In genomic region chr1:31065310-31066217, GRCh38 we compare ENCODE assay signal across 8 cellular contexts. TPM values are rescaled to one million over a fixed set of nuclear protein-coding genes. Genes with fewer than 3 reads are reported as not detected.
DNase-seq lines count a peak whose midpoint lies in the region; ATAC-seq and TF ChIP-seq lines count a peak whose summit lies in the region.

A gene with protein sequence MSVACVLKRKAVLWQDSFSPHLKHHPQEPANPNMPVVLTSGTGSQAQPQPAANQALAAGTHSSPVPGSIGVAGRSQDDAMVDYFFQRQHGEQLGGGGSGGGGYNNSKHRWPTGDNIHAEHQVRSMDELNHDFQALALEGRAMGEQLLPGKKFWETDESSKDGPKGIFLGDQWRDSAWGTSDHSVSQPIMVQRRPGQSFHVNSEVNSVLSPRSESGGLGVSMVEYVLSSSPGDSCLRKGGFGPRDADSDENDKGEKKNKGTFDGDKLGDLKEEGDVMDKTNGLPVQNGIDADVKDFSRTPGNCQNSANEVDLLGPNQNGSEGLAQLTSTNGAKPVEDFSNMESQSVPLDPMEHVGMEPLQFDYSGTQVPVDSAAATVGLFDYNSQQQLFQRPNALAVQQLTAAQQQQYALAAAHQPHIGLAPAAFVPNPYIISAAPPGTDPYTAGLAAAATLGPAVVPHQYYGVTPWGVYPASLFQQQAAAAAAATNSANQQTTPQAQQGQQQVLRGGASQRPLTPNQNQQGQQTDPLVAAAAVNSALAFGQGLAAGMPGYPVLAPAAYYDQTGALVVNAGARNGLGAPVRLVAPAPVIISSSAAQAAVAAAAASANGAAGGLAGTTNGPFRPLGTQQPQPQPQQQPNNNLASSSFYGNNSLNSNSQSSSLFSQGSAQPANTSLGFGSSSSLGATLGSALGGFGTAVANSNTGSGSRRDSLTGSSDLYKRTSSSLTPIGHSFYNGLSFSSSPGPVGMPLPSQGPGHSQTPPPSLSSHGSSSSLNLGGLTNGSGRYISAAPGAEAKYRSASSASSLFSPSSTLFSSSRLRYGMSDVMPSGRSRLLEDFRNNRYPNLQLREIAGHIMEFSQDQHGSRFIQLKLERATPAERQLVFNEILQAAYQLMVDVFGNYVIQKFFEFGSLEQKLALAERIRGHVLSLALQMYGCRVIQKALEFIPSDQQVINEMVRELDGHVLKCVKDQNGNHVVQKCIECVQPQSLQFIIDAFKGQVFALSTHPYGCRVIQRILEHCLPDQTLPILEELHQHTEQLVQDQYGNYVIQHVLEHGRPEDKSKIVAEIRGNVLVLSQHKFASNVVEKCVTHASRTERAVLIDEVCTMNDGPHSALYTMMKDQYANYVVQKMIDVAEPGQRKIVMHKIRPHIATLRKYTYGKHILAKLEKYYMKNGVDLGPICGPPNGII (minus strand): TSS chr1:31065717. CDS start chr1:31059566, 6,151 bp downstream.

- peak within 1 kb of the TSS; percentile 90 for H3K4me2 ChIP-seq in OCI-LY7 (ENCODE audit: low read length)

- intact Hi-C loops in OCI-LY7 (cut with micrococcal nuclease; ENCODE audit: unreplicated experiment), result no loop called here
- intact Hi-C loops in mucosa of descending colon (cut with DNase I, micrococcal nuclease), result no loop called here

- H3K9me3 ChIP-seq in OCI-LY7 (ENCODE audit: low read length) (no peaks in the 10 kb centered on the region), mucosa of descending colon (no peaks in the 10 kb centered on the region)

- POLR2A ChIA-PET in OCI-LY7 (lab: Charles Lee), result interaction anchor here (0.6 to 2.0 kb wide), 8 partner anchors 11 to 1622 kb away, joined by 3 to 5 read pairs (median 3); partner anchors contain the start of genes SNRNP40 and ZCCHC17

- H3K4me1 ChIP-seq in OCI-LY7 (ENCODE audit: insufficient read depth, low read length, poor library complexity, severe bottlenecking) (peaks cover 26% of the 10 kb centered on the region), mucosa of descending colon (ENCODE audit: low read depth) (peaks cover 16% of the 10 kb centered on the region)

- peaks cover 28% of the 10 kb centered on the region for H4K20me1 ChIP-seq in OCI-LY7 (ENCODE audit: insufficient read depth, low read length)

- no peaks in the 10 kb centered on the region for H3K9me2 ChIP-seq in OCI-LY7 (ENCODE audit: insufficient read depth, low read length)

- CTCF ChIA-PET in OCI-LY7 (lab: Charles Lee; ENCODE audit: unreplicated experiment), result no interaction called here

- H3K79me2 ChIP-seq in OCI-LY7 (ENCODE audit: insufficient read depth, low read depth, low read length), result peaks cover 48% of the 10 kb centered on the region

- H2AFZ ChIP-seq in OCI-LY7 (ENCODE audit: low read length), result peak within 1 kb of the TSS; percentile 73

- TSS peak; percentile 77 for BruUV-seq in OCI-LY7 (replicated peaks; lab: Mats Ljungman, UMichigan)

- H3K4me3 ChIP-seq in OCI-LY7 (ENCODE audit: low read depth, low read length, poor library complexity, severe bottlenecking), result peak within 1 kb of the TSS; percentile 80
- H3K4me3 ChIP-seq in epithelial cell of esophagus (ENCODE audit: low read length), result peak within 1 kb of the TSS; percentile 99
- H3K4me3 ChIP-seq in mucosa of descending colon, result peak within 1 kb of the TSS; percentile 68

- ATAC-seq in GM21526 (IDR thresholded peaks at IDR 0.05; ENCODE audit: low FRiP score, unreplicated experiment), result peak; percentile 83
- peak; percentile 98 for ATAC-seq in mucosa of descending colon

- TF ChIP-seq CTCF in OCI-LY7 (conservative IDR thresholded peaks at IDR 0.05; ENCODE audit: low read length) (no peak), epithelial cell of esophagus (IDR thresholded peaks at IDR 0.05; ENCODE audit: insufficient read depth, low read depth, low read length, missing control alignments) (no peak), mucosa of descending colon (IDR thresholded peaks at IDR 0.05) (no peak)

- peak within 1 kb of the TSS; percentile 80 for H3K27ac ChIP-seq in OCI-LY7 (ENCODE audit: low read depth, low read length, poor library complexity, severe bottlenecking)

- H3K36me3 ChIP-seq in OCI-LY7 (ENCODE audit: insufficient read depth, low read length) (peaks cover 31% of the 10 kb centered on the region; the same call in 1 of the 2 replicates), mucosa of descending colon (ENCODE audit: low read depth) (no peaks in the 10 kb centered on the region)

- DNase-seq in DMS 273 (lab: John Stamatoyannopoulos, UW; ENCODE audit: unreplicated experiment) (peak; percentile 100), HuH-7.5 (ENCODE audit: low spot score) (peak; percentile 83), OCI-LY7 (ENCODE audit: low spot score) (peak; percentile 98), activated T-cell treated with anti-CD3 and anti-CD28 coated beads for 24 hours (ENCODE audit: low read depth) (peak; percentile 98), epithelial cell of esophagus (ENCODE audit: low read depth) (peak; percentile 100), mucosa of descending colon (peak; percentile 99)
- peak; percentile 98 for DNase-seq in stimulated activated CD8-positive, alpha-beta memory T cell treated with anti-CD3 and anti-CD28 coated beads, Interleukin-4, amount 100 ng/mL, for 24 hours (ENCODE audit: low read depth)

RNA-seq across cellular contexts. Expression of the gene that starts here (rescaled TPM):
- 52.0 and 68.8 TPM in 2 replicates for total RNA-seq in OCI-LY7 (2014; rRNA removed; shearing (Covaris generic))
- total RNA-seq in OCI-LY7 (2022) (97.5 and 112 TPM in 2 replicates), mucosa of descending colon (100 to 1,000 TPM; 116 to 135 (median 127) TPM)

Comparison
In these comparisons a context has a peak if more than half of its experiments do, and no peak if none do; other contexts are left out.
1. Peak in every context shown above with its lines: DNase-seq, ATAC-seq, H3K4me3 ChIP-seq and H3K27ac ChIP-seq.